17 cellular contexts compared by ENCODE assay signal in genomic region chr7:148664319-148664718, GRCh38. TPM values are rescaled to one million over a fixed set of nuclear protein-coding genes. Genes with fewer than 3 reads are reported as not detected.
A peak's percentile ranks its signal among the peaks of the same experiment; 100 is the strongest.
DNase-seq lines count a peak whose midpoint lies in the region; ATAC-seq, FAIRE-seq and TF ChIP-seq lines count a peak whose summit lies in the region.
"Had no signal": no experiment of that assay in that cellular context is flagged by ENCODE, and none has a peak within 500 bp of the region (broad histone marks: within the 10 kb centered on the region; RNA-seq: fewer than 3 reads in every experiment).

No MANE protein-coding gene starts in this region.

- no peaks in the 10 kb centered on the region for H4K20me1 ChIP-seq in BLaER1
- H4K20me1 ChIP-seq in osteoblast (ENCODE audit: insufficient read depth, low read length): no peaks in the 10 kb centered on the region

- H2AFZ ChIP-seq in osteoblast (ENCODE audit: low read length): no peak overlapping the region

- no peak overlapping the region for H3K9ac ChIP-seq in BLaER1

- FAIRE-seq in D721Med (lab: Jason Lieb, UNC): no peak
- FAIRE-seq: frontal cortex, GM12878 had no signal

- in situ Hi-C loops in astrocyte of the cerebellum (cut with HindIII; ENCODE audit: low sequenced_read_pairs): no loop called here

- H3K27ac ChIP-seq in BLaER1 (peak overlapping the region; percentile 42; the same call in 1 of the 2 replicates), osteoblast (ENCODE audit: low read depth, low read length) (peak overlapping the region; percentile 45), vagina (no peak overlapping the region)
- H3K27ac ChIP-seq: HL-60 had no signal

- peak; percentile 53 for DNase-seq in astrocyte of the cerebellum (ENCODE audit: low read depth)
- DNase-seq in globus pallidus (ENCODE audit: low spot score): peak; percentile 20
- peak; percentile 83 for DNase-seq in osteoblast (ENCODE audit: insufficient read length, low spot score, missing footprints)
- no peak for DNase-seq in COLO668 (lab: John Stamatoyannopoulos, UW; ENCODE audit: unreplicated experiment)
- no peak for DNase-seq in vagina (ENCODE audit: extremely low spot score in 2 of 2)
- no peak for DNase-seq in D721Med (ENCODE audit: insufficient read length, low spot score)
- DNase-seq: activated naive CD4-positive, alpha-beta T cell treated with anti-CD3 and anti-CD28 coated beads for 36 hours; cortex of kidney; DMS53; left colon; NCI-H2081 treated with DMSO at 0.1 percent for 48 hours; NK-92 treated with Interleukin-12 subunit alpha and Interleukin-12 subunit beta, amount 100 ng/mL, for 24 hours had no signal

- H3K4me3 ChIP-seq in BLaER1 (no peak overlapping the region), astrocyte of the cerebellum (ENCODE audit: low read depth, low read length) (no peak overlapping the region), osteoblast (ENCODE audit: insufficient read depth, low read length) (no peak overlapping the region), vagina (no peak overlapping the region)
- H3K4me3 ChIP-seq: GM12878 had no signal

- no peaks in the 10 kb centered on the region for H3K27me3 ChIP-seq in BLaER1
- H3K27me3 ChIP-seq in osteoblast (ENCODE audit: insufficient read depth, low read length): no peaks in the 10 kb centered on the region
- H3K27me3 ChIP-seq in vagina: no peaks in the 10 kb centered on the region

- H3K79me2 ChIP-seq in osteoblast (ENCODE audit: insufficient read depth, low read length): no peaks in the 10 kb centered on the region

- TF ChIP-seq POLR2A in vagina (IDR thresholded peaks at IDR 0.05): no peak

- H3K4me1 ChIP-seq in BLaER1: peaks cover 24% of the 10 kb centered on the region
- H3K4me1 ChIP-seq in osteoblast (ENCODE audit: insufficient read depth, low read length): peaks cover 28% of the 10 kb centered on the region
- no peaks in the 10 kb centered on the region for H3K4me1 ChIP-seq in vagina

- intact Hi-C loops in vagina (cut with DNase I): no loop called here

- H3K36me3 ChIP-seq in BLaER1 (no peaks in the 10 kb centered on the region), osteoblast (ENCODE audit: insufficient read depth, low read length) (no peaks in the 10 kb centered on the region), vagina (no peaks in the 10 kb centered on the region)

- H3K4me2 ChIP-seq in BLaER1: peak overlapping the region; percentile 66
- peak overlapping the region; percentile 60 for H3K4me2 ChIP-seq in osteoblast (ENCODE audit: insufficient read depth, low read length)

- no peak for ATAC-seq in GM21423 (IDR thresholded peaks at IDR 0.05; ENCODE audit: unreplicated experiment)
- ATAC-seq: GM12878, left colon had no signal

- TF ChIP-seq CTCF in astrocyte of the cerebellum (IDR thresholded peaks at IDR 0.05; ENCODE audit: low read depth, low read length, missing control alignments) (no peak), osteoblast (IDR thresholded peaks at IDR 0.05; ENCODE audit: extremely low read depth, low read depth, low read length) (no peak), vagina (IDR thresholded peaks at IDR 0.05) (no peak), D721Med (IDR thresholded peaks at IDR 0.05; ENCODE audit: insufficient read depth, missing control alignments) (no peak)

- H3K9me3 ChIP-seq in BLaER1: peaks cover 7% of the 10 kb centered on the region
- H3K9me3 ChIP-seq in osteoblast (ENCODE audit: low read depth, low read length): no peaks in the 10 kb centered on the region
- no peaks in the 10 kb centered on the region for H3K9me3 ChIP-seq in vagina

RNA-seq across cellular contexts. Expression of gene CUL1, which starts 34.4 kb away (rescaled TPM):
- total RNA-seq in osteoblast: 39.8 and 43.0 TPM in 2 replicates
- total RNA-seq in vagina: 38.5 TPM

Comparison
In these comparisons a context has a peak if more than half of its experiments do, and no peak if none do; other contexts are left out.
1. DNase-seq: peak in astrocyte of the cerebellum (single experiment), globus pallidus (single experiment) and osteoblast (single experiment); none in COLO668 (single experiment), vagina (0 of 2) and D721Med (single experiment).